ENCODE assay signal across 21 cellular contexts in genomic region chr4:156336516-156336915, GRCh38.
DNase-seq lines count a peak whose midpoint lies in the region; ATAC-seq, FAIRE-seq and TF ChIP-seq lines count a peak whose summit lies in the region.
"Had no signal": no experiment of that assay in that cellular context is flagged by ENCODE, and none has a peak within 500 bp of the region (broad histone marks: within the 10 kb centered on the region; RNA-seq: fewer than 3 reads in every experiment).

No MANE protein-coding gene starts in this region.

- H3K27me3 Mint-ChIP-seq in mesothelial cell of epicardium (ENCODE audit: low read depth): no peaks in the 10 kb centered on the region

- intact Hi-C loops in upper lobe of right lung (cut with DNase I): no loop called here

- H3K27ac Mint-ChIP-seq in mesothelial cell of epicardium: no peak overlapping the region

- no peak for TF ChIP-seq CTCF in bronchial epithelial cell (IDR thresholded peaks at IDR 0.05; ENCODE audit: insufficient read depth, low read length, severe bottlenecking)
- no peak for TF ChIP-seq CTCF in upper lobe of right lung (IDR thresholded peaks at IDR 0.05)
- TF ChIP-seq CTCF in mesothelial cell of epicardium (IDR thresholded peaks at IDR 0.05; ENCODE audit: unreplicated experiment): no peak

- H3K27me3 ChIP-seq in bronchial epithelial cell (ENCODE audit: control insufficient read depth, insufficient read depth, low read length) (no peaks in the 10 kb centered on the region), upper lobe of right lung (no peaks in the 10 kb centered on the region)
- H3K27me3 ChIP-seq: MG63, Peyer's patch had no signal

- H3K4me3 ChIP-seq in bronchial epithelial cell (ENCODE audit: low read depth, low read length) (no peak overlapping the region), upper lobe of right lung (no peak overlapping the region)
- H3K4me3 ChIP-seq: A549, MG63, Peyer's patch had no signal

- no peak for FAIRE-seq in bronchial epithelial cell (lab: Jason Lieb, UNC)
- FAIRE-seq: A549, H1, HepG2 had no signal

- DNase-seq in EL: peak; percentile 35
- DNase-seq in NCI-H226: peak; percentile 6
- peak; percentile 29 for DNase-seq in bronchial epithelial cell (ENCODE audit: low read depth)
- peak; percentile 29 for DNase-seq in myocyte (ENCODE audit: low read depth)
- no peak for DNase-seq in activated CD8-positive, alpha-beta memory T cell treated with anti-CD3 and anti-CD28 coated beads, Interleukin-2, amount 50 U/mL, for 4 hours
- DNase-seq in activated CD4-positive, alpha-beta T cell treated with anti-CD3 and anti-CD28 coated beads, Interleukin-2, amount 50 U/mL, for 48 hours: no peak
- DNase-seq in upper lobe of right lung: no peak
- DNase-seq in mesothelial cell of epicardium (ENCODE audit: low spot score in 2 of 2, unreplicated experiment in 2 of 2): no peak
- DNase-seq: DND-41, MG63, NCI-H1092, NCI-H146, NCI-H2081, NCI-H524 treated with DMSO at 0.1 percent for 48 hours, Peyer's patch, SHP77, SK-N-SH had no signal

- no peaks in the 10 kb centered on the region for H3K36me3 Mint-ChIP-seq in mesothelial cell of epicardium

- no peaks in the 10 kb centered on the region for H3K4me1 ChIP-seq in upper lobe of right lung
- H3K4me1 ChIP-seq: A549, Peyer's patch had no signal

- no peaks in the 10 kb centered on the region for H3K9me3 ChIP-seq in upper lobe of right lung
- H3K9me3 ChIP-seq: A549, MG63, Peyer's patch, SK-N-SH had no signal

- H3K4me3 Mint-ChIP-seq in mesothelial cell of epicardium: no peak overlapping the region

- no peaks in the 10 kb centered on the region for H3K4me1 Mint-ChIP-seq in mesothelial cell of epicardium

- ATAC-seq in upper lobe of right lung: no peak
- ATAC-seq: A549, HepG2 had no signal

- no peaks in the 10 kb centered on the region for H3K36me3 ChIP-seq in bronchial epithelial cell (ENCODE audit: control insufficient read depth, insufficient read depth, low read length)
- H3K36me3 ChIP-seq in upper lobe of right lung: no peaks in the 10 kb centered on the region
- H3K36me3 ChIP-seq: MG63, Peyer's patch had no signal

- H3K9me3 Mint-ChIP-seq in mesothelial cell of epicardium: peaks cover 10% of the 10 kb centered on the region

- no peak overlapping the region for H3K27ac ChIP-seq in upper lobe of right lung
- H3K27ac ChIP-seq: A549, C4-2B, Peyer's patch had no signal

Comparison
In these comparisons a context has a peak if more than half of its experiments do, and no peak if none do; other contexts are left out.
1. DNase-seq: peak in EL (single experiment), NCI-H226 (single experiment), bronchial epithelial cell (single experiment) and myocyte (single experiment); none in activated CD8-positive, alpha-beta memory T cell treated with anti-CD3 and anti-CD28 coated beads, Interleukin-2, amount 50 U/mL, for 4 hours (single experiment), activated CD4-positive, alpha-beta T cell treated with anti-CD3 and anti-CD28 coated beads, Interleukin-2, amount 50 U/mL, for 48 hours (0 of 2), upper lobe of right lung (single experiment) and mesothelial cell of epicardium (0 of 2).